In genomic region chr2:97718051-97718882, GRCh38 we compare ENCODE assay signal across 8 cellular contexts. TPM values are rescaled to one million over a fixed set of nuclear protein-coding genes. Genes with fewer than 3 reads are reported as not detected.
A peak's percentile ranks its signal among the peaks of the same experiment; 100 is the strongest.
DNase-seq lines count a peak whose midpoint lies in the region; ATAC-seq and TF ChIP-seq lines count a peak whose summit lies in the region.

No MANE protein-coding gene starts in this region.

- intact Hi-C loops in A673 (cut with micrococcal nuclease; ENCODE audit: unreplicated experiment), result no loop called here

- H3K4me3 ChIP-seq in A673 (ENCODE audit: low read depth, low read length, poor library complexity, severe bottlenecking), result no peak overlapping the region

- H3K36me3 ChIP-seq in A673 (ENCODE audit: insufficient read depth, low read length, poor library complexity, severe bottlenecking), result no peaks in the 10 kb centered on the region

- no peaks in the 10 kb centered on the region for H3K27me3 ChIP-seq in A673 (replicated peaks; ENCODE audit: insufficient read depth, low read depth, low read length, poor library complexity)

- H3K4me1 ChIP-seq in A673 (ENCODE audit: insufficient read depth, low read length, poor library complexity, severe bottlenecking), result no peaks in the 10 kb centered on the region

- peak; percentile 52 for ATAC-seq in GM18868 (IDR thresholded peaks at IDR 0.05; ENCODE audit: unreplicated experiment)
- no peak for ATAC-seq in HG03280 (IDR thresholded peaks at IDR 0.05; ENCODE audit: unreplicated experiment)

- no peak for TF ChIP-seq CTCF in A673 (conservative IDR thresholded peaks at IDR 0.05; ENCODE audit: low read depth, low read length)

- POLR2A ChIA-PET in A673 (lab: Charles Lee; ENCODE audit: low non-redundant PET), result no interaction called here

- CTCF ChIA-PET in A673 (lab: Charles Lee), result no interaction called here

- H3K9me3 ChIP-seq in A673 (ENCODE audit: low read depth, low read length, poor library complexity, severe bottlenecking), result no peaks in the 10 kb centered on the region

- H3K27ac ChIP-seq in A673 (ENCODE audit: low read depth, low read length, poor library complexity, severe bottlenecking), result no peak overlapping the region

- BruUV-seq in A673 (replicated peaks; lab: Mats Ljungman, UMichigan), result no TSS peak

- DNase-seq in MV-4-11 (lab: John Stamatoyannopoulos, UW), result peak; percentile 43
- peak; percentile 91 for DNase-seq in activated effector memory CD4-positive, alpha-beta T cell treated with anti-CD3 and anti-CD28 coated beads, Interleukin-2, amount 50 U/mL, for 16 hours
- DNase-seq in stimulated activated CD4-positive, alpha-beta T cell treated with anti-CD3 and anti-CD28 coated beads, Interleukin-1b, Interleukin-23, amount 100 ng/mL, for 48 hours, result peak; percentile 73
- DNase-seq in NOMO-1 treated with DMSO at 0.1 percent for 48 hours (lab: John Stamatoyannopoulos, UW; ENCODE audit: unreplicated experiment), result no peak
- DNase-seq in NCI-H2171 (lab: John Stamatoyannopoulos, UW), result no peak
- no peak for DNase-seq in A673 (ENCODE audit: low spot score)

RNA-seq across cellular contexts. Expression of gene ZAP70, which starts 4.9 kb away (rescaled TPM):
- total RNA-seq in A673 (2021), result not detected in 2 replicates

RNA-seq across cellular contexts. Expression of gene C2orf92, which starts 48.8 kb away (rescaled TPM):
- 2.4 and 3.7 TPM in 2 replicates for total RNA-seq in A673 (2021)

RNA-seq across cellular contexts. Expression of gene ACTR1B, which starts 54.4 kb away (rescaled TPM):
- 36.3 and 41.7 TPM in 2 replicates for total RNA-seq in A673 (2021)

Comparison
In these comparisons a context has a peak if more than half of its experiments do, and no peak if none do; other contexts are left out.
1. DNase-seq: peak in MV-4-11 (single experiment), activated effector memory CD4-positive, alpha-beta T cell treated with anti-CD3 and anti-CD28 coated beads, Interleukin-2, amount 50 U/mL, for 16 hours (single experiment) and stimulated activated CD4-positive, alpha-beta T cell treated with anti-CD3 and anti-CD28 coated beads, Interleukin-1b, Interleukin-23, amount 100 ng/mL, for 48 hours (single experiment); none in NOMO-1 treated with DMSO at 0.1 percent for 48 hours (single experiment), NCI-H2171 (single experiment) and A673 (single experiment).